2 cellular contexts compared by ENCODE assay signal in the genomic region with DNA sequence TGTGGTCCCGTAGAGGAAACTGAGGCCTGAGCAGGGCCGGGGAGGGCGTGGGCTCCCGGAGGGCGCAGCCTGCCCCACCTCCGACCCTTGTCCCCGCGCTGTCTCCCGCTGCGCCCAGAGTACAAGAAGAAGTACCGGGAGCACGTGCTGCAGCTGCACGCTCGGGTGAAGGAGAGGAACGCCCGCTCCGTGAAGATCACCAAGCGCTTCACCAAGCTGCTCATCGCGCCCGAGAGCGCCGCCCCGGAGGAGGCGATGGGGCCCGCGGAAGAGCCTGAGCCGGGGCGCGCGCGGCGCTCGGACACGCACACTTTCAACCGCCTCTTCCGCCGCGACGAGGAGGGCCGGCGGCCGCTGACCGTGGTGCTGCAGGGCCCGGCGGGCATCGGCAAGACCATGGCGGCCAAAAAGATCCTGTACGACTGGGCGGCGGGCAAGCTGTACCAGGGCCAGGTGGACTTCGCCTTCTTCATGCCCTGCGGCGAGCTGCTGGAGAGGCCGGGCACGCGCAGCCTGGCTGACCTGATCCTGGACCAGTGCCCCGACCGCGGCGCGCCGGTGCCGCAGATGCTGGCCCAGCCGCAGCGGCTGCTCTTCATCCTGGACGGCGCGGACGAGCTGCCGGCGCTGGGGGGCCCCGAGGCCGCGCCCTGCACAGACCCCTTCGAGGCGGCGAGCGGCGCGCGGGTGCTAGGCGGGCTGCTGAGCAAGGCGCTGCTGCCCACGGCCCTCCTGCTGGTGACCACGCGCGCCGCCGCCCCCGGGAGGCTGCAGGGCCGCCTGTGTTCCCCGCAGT.
TF ChIP-seq lines count a peak whose summit lies in the region.

No MANE protein-coding gene starts in this region.

TF ChIP-seq in A549, 52 proteins besides CTCF, POLR2A, EP300 and RAD21:
- TF ChIP-seq, protein P1, sequence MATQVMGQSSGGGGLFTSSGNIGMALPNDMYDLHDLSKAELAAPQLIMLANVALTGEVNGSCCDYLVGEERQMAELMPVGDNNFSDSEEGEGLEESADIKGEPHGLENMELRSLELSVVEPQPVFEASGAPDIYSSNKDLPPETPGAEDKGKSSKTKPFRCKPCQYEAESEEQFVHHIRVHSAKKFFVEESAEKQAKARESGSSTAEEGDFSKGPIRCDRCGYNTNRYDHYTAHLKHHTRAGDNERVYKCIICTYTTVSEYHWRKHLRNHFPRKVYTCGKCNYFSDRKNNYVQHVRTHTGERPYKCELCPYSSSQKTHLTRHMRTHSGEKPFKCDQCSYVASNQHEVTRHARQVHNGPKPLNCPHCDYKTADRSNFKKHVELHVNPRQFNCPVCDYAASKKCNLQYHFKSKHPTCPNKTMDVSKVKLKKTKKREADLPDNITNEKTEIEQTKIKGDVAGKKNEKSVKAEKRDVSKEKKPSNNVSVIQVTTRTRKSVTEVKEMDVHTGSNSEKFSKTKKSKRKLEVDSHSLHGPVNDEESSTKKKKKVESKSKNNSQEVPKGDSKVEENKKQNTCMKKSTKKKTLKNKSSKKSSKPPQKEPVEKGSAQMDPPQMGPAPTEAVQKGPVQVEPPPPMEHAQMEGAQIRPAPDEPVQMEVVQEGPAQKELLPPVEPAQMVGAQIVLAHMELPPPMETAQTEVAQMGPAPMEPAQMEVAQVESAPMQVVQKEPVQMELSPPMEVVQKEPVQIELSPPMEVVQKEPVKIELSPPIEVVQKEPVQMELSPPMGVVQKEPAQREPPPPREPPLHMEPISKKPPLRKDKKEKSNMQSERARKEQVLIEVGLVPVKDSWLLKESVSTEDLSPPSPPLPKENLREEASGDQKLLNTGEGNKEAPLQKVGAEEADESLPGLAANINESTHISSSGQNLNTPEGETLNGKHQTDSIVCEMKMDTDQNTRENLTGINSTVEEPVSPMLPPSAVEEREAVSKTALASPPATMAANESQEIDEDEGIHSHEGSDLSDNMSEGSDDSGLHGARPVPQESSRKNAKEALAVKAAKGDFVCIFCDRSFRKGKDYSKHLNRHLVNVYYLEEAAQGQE (IDR thresholded peaks at IDR 0.05) = peak; percentile 85
- TF ChIP-seq KDM5A (IDR thresholded peaks at IDR 0.05) (no peak), RFX5 (IDR thresholded peaks at IDR 0.05) (no peak)
- TF ChIP-seq, protein P2, sequence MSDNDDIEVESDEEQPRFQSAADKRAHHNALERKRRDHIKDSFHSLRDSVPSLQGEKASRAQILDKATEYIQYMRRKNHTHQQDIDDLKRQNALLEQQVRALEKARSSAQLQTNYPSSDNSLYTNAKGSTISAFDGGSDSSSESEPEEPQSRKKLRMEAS (IDR thresholded peaks at IDR 0.05) = peak; percentile 38; the same call in 1 of the 2 replicates
- TF ChIP-seq, protein P3, sequence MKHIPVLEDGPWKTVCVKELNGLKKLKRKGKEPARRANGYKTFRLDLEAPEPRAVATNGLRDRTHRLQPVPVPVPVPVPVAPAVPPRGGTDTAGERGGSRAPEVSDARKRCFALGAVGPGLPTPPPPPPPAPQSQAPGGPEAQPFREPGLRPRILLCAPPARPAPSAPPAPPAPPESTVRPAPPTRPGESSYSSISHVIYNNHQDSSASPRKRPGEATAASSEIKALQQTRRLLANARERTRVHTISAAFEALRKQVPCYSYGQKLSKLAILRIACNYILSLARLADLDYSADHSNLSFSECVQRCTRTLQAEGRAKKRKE (CRISPR knock-in tag; IDR thresholded peaks at IDR 0.05; ENCODE audit: low read depth) = no peak
TF ChIP-seq in A549: peak in this region for 2.

TF ChIP-seq in Ishikawa, 13 proteins besides CTCF, POLR2A, EP300 and RAD21 (continued from another document):
- TF ChIP-seq, protein P1 (IDR thresholded peaks at IDR 0.05; ENCODE audit: low read depth) = peak; percentile 88
